In the genomic region with DNA sequence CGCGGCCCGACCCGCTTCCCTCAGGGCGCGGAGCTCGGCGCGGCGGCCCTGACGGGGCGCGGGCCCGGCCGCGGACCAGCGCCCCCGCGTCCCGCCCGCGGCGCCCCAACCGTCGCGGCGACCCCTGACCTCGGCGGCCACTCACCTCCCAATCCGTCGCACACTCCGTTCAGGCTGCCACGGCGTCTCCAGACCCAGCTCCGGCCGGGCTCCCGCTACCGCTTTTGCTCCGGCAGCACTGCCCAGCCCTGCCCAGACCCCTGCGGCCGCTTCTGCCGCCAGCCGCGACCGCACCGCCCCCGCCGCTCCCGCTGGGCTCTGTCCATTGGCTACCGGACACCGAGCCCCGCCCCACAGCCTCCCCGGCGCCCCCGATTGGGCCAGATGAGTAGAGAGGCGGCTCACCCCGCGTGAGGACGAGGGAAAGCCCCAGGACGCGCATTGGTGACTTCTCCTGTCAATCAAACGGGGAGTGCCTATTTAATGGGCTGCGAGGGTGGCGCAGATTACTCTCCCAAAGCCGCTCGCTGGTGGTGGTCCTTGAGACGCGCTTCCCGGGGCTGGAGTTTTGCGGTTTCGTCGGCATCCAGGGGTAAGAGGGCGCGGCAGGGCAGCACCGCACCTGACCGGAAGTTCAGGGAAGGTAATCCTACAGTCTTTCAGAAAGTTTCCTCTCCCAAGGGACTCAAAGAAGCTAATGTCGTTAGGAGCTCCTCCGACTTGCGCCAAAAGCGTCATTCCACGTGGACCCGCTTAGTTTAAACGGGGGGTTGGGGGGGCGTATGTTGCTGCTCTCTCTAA, we compare ENCODE assay signal across 1 cellular context.
TF ChIP-seq lines count a peak whose summit lies in the region.

A gene with protein sequence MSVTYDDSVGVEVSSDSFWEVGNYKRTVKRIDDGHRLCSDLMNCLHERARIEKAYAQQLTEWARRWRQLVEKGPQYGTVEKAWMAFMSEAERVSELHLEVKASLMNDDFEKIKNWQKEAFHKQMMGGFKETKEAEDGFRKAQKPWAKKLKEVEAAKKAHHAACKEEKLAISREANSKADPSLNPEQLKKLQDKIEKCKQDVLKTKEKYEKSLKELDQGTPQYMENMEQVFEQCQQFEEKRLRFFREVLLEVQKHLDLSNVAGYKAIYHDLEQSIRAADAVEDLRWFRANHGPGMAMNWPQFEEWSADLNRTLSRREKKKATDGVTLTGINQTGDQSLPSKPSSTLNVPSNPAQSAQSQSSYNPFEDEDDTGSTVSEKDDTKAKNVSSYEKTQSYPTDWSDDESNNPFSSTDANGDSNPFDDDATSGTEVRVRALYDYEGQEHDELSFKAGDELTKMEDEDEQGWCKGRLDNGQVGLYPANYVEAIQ (minus strand): TSS at position 274 of the 801 bp plus-strand sequence. CDS start 103,069 bp downstream, outside the sequence.

TF ChIP-seq in HepG2, 621 proteins besides CTCF, POLR2A, EP300 and RAD21 (continued from another document and continues in another):
- TF ChIP-seq ZNF275 (CRISPR knock-in tag; IDR thresholded peaks at IDR 0.05; ENCODE audit: borderline replicate concordance) (peak; percentile 88; the same call in 1 of the 2 replicates), FUBP1 (CRISPR knock-in tag; IDR thresholded peaks at IDR 0.05; ENCODE audit: borderline replicate concordance) (no peak), ZNF562 (CRISPR knock-in tag; IDR thresholded peaks at IDR 0.05; ENCODE audit: borderline replicate concordance) (no peak), MAF1 (CRISPR knock-in tag; IDR thresholded peaks at IDR 0.05; ENCODE audit: borderline replicate concordance) (0 out of 2 replicates have a peak, but pooled peaks have one; percentile 77), BATF2 (CRISPR knock-in tag; IDR thresholded peaks at IDR 0.05) (0 out of 2 replicates have a peak, but pooled peaks have one; percentile 60), KLF11 (CRISPR knock-in tag; IDR thresholded peaks at IDR 0.05) (peak; percentile 95), ETS1 (CRISPR knock-in tag; IDR thresholded peaks at IDR 0.05) (0 out of 2 replicates have a peak, but pooled peaks have one; percentile 47), ZNF501 (CRISPR knock-in tag; IDR thresholded peaks at IDR 0.05) (peak; percentile 90), ZNF468 (CRISPR knock-in tag; IDR thresholded peaks at IDR 0.05) (no peak), FOSL2 (CRISPR knock-in tag; IDR thresholded peaks at IDR 0.05) (peak; percentile 55), ZNF75D (CRISPR knock-in tag; IDR thresholded peaks at IDR 0.05; ENCODE audit: borderline replicate concordance) (no peak), ZFP62 (CRISPR knock-in tag; IDR thresholded peaks at IDR 0.05) (no peak), GABPB1 (CRISPR knock-in tag; IDR thresholded peaks at IDR 0.05) (peak; percentile 66), HMGA1 (CRISPR knock-in tag; conservative IDR thresholded peaks at IDR 0.05) (no peak), STAT5B (CRISPR knock-in tag; IDR thresholded peaks at IDR 0.05) (no peak), ZMYM4 (CRISPR knock-in tag; IDR thresholded peaks at IDR 0.05) (peak; percentile 84), MIER3 (CRISPR knock-in tag; IDR thresholded peaks at IDR 0.05; ENCODE audit: borderline replicate concordance) (peak; percentile 55; the same call in 1 of the 2 replicates), NBN (conservative IDR thresholded peaks at IDR 0.05) (no peak), BORCS8-MEF2B (CRISPR knock-in tag; IDR thresholded peaks at IDR 0.05) (peak; percentile 82; the same call in 1 of the 2 replicates), ZHX1 (CRISPR knock-in tag; IDR thresholded peaks at IDR 0.05; ENCODE audit: low read depth) (no peak; the same call in 1 of the 2 replicates), FOXA1 (IDR thresholded peaks at IDR 0.05) (no peak), FOXA1 (CRISPR knock-in tag; IDR thresholded peaks at IDR 0.05) (no peak), HOXA3 (CRISPR knock-in tag; IDR thresholded peaks at IDR 0.05) (peak; percentile 53), ZMYM3 (CRISPR knock-in tag; IDR thresholded peaks at IDR 0.05) (peak; percentile 60), TSC22D2 (CRISPR knock-in tag; IDR thresholded peaks at IDR 0.05; ENCODE audit: borderline replicate concordance) (peak; percentile 78; the same call in 1 of the 2 replicates)
- TF ChIP-seq, protein P1, sequence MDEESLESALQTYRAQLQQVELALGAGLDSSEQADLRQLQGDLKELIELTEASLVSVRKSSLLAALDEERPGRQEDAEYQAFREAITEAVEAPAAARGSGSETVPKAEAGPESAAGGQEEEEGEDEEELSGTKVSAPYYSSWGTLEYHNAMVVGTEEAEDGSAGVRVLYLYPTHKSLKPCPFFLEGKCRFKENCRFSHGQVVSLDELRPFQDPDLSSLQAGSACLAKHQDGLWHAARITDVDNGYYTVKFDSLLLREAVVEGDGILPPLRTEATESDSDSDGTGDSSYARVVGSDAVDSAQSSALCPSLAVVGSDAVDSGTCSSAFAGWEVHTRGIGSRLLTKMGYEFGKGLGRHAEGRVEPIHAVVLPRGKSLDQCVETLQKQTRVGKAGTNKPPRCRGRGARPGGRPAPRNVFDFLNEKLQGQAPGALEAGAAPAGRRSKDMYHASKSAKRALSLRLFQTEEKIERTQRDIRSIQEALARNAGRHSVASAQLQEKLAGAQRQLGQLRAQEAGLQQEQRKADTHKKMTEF (CRISPR knock-in tag; IDR thresholded peaks at IDR 0.05): peak; percentile 59; the same call in 1 of the 2 replicates
- TF ChIP-seq, protein P2, sequence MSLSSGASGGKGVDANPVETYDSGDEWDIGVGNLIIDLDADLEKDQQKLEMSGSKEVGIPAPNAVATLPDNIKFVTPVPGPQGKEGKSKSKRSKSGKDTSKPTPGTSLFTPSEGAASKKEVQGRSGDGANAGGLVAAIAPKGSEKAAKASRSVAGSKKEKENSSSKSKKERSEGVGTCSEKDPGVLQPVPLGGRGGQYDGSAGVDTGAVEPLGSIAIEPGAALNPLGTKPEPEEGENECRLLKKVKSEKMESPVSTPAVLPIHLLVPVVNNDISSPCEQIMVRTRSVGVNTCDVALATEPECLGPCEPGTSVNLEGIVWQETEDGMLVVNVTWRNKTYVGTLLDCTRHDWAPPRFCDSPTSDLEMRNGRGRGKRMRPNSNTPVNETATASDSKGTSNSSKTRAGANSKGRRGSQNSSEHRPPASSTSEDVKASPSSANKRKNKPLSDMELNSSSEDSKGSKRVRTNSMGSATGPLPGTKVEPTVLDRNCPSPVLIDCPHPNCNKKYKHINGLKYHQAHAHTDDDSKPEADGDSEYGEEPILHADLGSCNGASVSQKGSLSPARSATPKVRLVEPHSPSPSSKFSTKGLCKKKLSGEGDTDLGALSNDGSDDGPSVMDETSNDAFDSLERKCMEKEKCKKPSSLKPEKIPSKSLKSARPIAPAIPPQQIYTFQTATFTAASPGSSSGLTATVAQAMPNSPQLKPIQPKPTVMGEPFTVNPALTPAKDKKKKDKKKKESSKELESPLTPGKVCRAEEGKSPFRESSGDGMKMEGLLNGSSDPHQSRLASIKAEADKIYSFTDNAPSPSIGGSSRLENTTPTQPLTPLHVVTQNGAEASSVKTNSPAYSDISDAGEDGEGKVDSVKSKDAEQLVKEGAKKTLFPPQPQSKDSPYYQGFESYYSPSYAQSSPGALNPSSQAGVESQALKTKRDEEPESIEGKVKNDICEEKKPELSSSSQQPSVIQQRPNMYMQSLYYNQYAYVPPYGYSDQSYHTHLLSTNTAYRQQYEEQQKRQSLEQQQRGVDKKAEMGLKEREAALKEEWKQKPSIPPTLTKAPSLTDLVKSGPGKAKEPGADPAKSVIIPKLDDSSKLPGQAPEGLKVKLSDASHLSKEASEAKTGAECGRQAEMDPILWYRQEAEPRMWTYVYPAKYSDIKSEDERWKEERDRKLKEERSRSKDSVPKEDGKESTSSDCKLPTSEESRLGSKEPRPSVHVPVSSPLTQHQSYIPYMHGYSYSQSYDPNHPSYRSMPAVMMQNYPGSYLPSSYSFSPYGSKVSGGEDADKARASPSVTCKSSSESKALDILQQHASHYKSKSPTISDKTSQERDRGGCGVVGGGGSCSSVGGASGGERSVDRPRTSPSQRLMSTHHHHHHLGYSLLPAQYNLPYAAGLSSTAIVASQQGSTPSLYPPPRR (CRISPR knock-in tag; IDR thresholded peaks at IDR 0.05; ENCODE audit: borderline replicate concordance): no peak
- TF ChIP-seq, protein P3, sequence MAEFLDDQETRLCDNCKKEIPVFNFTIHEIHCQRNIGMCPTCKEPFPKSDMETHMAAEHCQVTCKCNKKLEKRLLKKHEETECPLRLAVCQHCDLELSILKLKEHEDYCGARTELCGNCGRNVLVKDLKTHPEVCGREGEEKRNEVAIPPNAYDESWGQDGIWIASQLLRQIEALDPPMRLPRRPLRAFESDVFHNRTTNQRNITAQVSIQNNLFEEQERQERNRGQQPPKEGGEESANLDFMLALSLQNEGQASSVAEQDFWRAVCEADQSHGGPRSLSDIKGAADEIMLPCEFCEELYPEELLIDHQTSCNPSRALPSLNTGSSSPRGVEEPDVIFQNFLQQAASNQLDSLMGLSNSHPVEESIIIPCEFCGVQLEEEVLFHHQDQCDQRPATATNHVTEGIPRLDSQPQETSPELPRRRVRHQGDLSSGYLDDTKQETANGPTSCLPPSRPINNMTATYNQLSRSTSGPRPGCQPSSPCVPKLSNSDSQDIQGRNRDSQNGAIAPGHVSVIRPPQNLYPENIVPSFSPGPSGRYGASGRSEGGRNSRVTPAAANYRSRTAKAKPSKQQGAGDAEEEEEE (CRISPR knock-in tag; IDR thresholded peaks at IDR 0.05; ENCODE audit: borderline replicate concordance): no peak
